In the genomic region with DNA sequence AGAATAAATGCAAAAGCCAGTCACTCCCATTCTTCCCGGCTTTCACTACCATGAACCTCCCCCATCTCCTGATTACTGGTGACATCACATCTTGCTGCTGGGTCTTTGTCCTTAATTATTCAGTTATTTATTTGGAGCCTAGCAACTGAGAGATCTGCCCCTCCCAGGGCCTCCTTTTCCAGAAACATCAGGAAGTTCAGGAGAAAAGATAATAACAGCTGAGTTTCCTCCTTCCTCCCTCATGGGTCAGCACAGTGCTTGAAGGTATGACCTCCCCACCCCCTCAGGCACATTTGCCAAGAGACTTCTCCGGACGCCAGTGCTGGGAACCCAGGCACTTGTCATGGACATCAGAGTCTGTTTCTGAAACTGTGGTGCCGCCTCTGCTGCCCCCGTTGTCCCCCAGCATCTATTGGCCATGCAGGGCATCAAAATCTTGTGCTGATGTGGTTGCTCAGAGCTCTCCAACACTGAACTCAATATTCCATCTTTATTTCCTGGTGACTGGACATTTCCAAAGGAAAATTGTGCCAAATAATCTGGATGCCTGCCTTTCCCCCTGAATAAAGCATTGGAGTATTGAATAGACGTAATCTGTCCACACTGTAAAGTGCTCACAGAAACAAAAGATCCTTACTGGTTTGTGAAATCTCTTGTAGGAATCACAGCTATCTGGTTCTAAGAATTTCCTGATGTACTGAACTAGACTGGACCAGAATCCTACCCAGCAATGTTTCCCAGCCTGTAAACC, we compare ENCODE assay signal across 20 cellular contexts.
"Had no signal": no experiment of that assay in that cellular context is flagged by ENCODE, and none has a peak within 500 bp of the region (broad histone marks: within the 10 kb centered on the region; RNA-seq: fewer than 3 reads in every experiment).

No MANE protein-coding gene starts in this region.

- DNase-seq: activated CD4-positive, alpha-beta T cell treated with anti-CD3 and anti-CD28 coated beads for 4 hours; activated CD8-positive, alpha-beta memory T cell treated with anti-CD3 and anti-CD28 coated beads, Interleukin-2, amount 50 U/mL, for 48 hours; activated CD8-positive, alpha-beta T cell treated with anti-CD3 and anti-CD28 coated beads for 36 hours; activated gamma-delta T cell; activated T-cell treated with anti-CD3 and anti-CD28 coated beads, Interleukin-2, amount 50 U/mL, for 72 hours; amygdala; body of pancreas; cortex of kidney; effector CD8-positive, alpha-beta T cell; foreskin fibroblast; left lung; midbrain; small intestine; stimulated activated CD4-positive, alpha-beta T cell treated with anti-CD3 and anti-CD28 coated beads, Interleukin-4, amount 100 ng/mL, for 4 hours; stimulated activated naive CD8-positive, alpha-beta T cell treated with anti-CD3 and anti-CD28 coated beads, Interleukin-15, Interleukin-2, amounts not matched to agents 100 U/mL and 50 U/mL, for 24 hours; trophoblast cell had no signal

- H3K36me3 ChIP-seq: left lung, neutrophil had no signal

- H3K4me3 Mint-ChIP-seq: activated CD8-positive, alpha-beta T cell treated with anti-CD3 and anti-CD28 coated beads for 36 hours; activated naive CD8-positive, alpha-beta T cell; activated T-cell treated with anti-CD3 and anti-CD28 coated beads, Interleukin-2, amount 50 U/mL, for 72 hours; central memory CD8-positive, alpha-beta T cell; WTC11 had no signal

- H3K9me3 Mint-ChIP-seq: activated CD8-positive, alpha-beta T cell treated with anti-CD3 and anti-CD28 coated beads for 36 hours; central memory CD8-positive, alpha-beta T cell had no signal

- H3K36me3 Mint-ChIP-seq: activated naive CD8-positive, alpha-beta T cell had no signal

- H3K9me3 ChIP-seq: body of pancreas, left lung, neutrophil had no signal

- H3K4me1 Mint-ChIP-seq: central memory CD8-positive, alpha-beta T cell had no signal

- H3K27ac Mint-ChIP-seq: activated CD8-positive, alpha-beta T cell treated with anti-CD3 and anti-CD28 coated beads for 36 hours; activated naive CD8-positive, alpha-beta T cell; activated T-cell treated with anti-CD3 and anti-CD28 coated beads, Interleukin-2, amount 50 U/mL, for 72 hours; WTC11 had no signal

- H3K27ac ChIP-seq: body of pancreas, left lung, neutrophil had no signal

- H3K27me3 ChIP-seq: body of pancreas, left lung, neutrophil had no signal

- H3K4me1 ChIP-seq: body of pancreas, left lung had no signal

- H3K4me3 ChIP-seq: body of pancreas, left lung had no signal

- FAIRE-seq: small intestine had no signal

- ATAC-seq: activated CD8-positive, alpha-beta T cell treated with anti-CD3 and anti-CD28 coated beads for 36 hours; activated T-cell treated with anti-CD3 and anti-CD28 coated beads, Interleukin-2, amount 50 U/mL, for 72 hours; body of pancreas; left lung; stimulated activated naive CD8-positive, alpha-beta T cell treated with anti-CD3 and anti-CD28 coated beads, Interleukin-15, Interleukin-2, amounts not matched to agents 100 U/mL and 50 U/mL, for 24 hours; WTC11 had no signal
